In genomic region chr9:97365634-97366033, GRCh38 we compare ENCODE assay signal across 22 cellular contexts.
"Had no signal": no experiment of that assay in that cellular context is flagged by ENCODE, and none has a peak within 500 bp of the region (broad histone marks: within the 10 kb centered on the region; RNA-seq: fewer than 3 reads in every experiment).

No MANE protein-coding gene starts in this region.

- H3K27ac Mint-ChIP-seq: activated CD8-positive, alpha-beta T cell treated with anti-CD3 and anti-CD28 coated beads for 36 hours; activated naive CD4-positive, alpha-beta T cell treated with anti-CD3 and anti-CD28 coated beads, Interleukin-2, amount 50 U/mL, for 24 hours; memory B cell; naive thymus-derived CD4-positive, alpha-beta T cell; stimulated activated effector memory CD8-positive, alpha-beta T cell treated with anti-CD3 and anti-CD28 coated beads, Interleukin-12 subunit alpha, Interleukin-12 subunit beta, amount 100 ng/mL, for 72 hours; WTC11 had no signal

- H3K4me3 ChIP-seq: adrenal gland, cardiac muscle cell, esophagus squamous epithelium, left lung, mucosa of descending colon, pancreas, thoracic aorta had no signal

- DNase-seq: activated CD4-positive, alpha-beta T cell treated with anti-CD3 and anti-CD28 coated beads for 4 hours; activated CD8-positive, alpha-beta T cell treated with anti-CD3 and anti-CD28 coated beads for 36 hours; activated effector memory CD4-positive, alpha-beta T cell treated with anti-CD3 and anti-CD28 coated beads, Interleukin-2, amount 50 U/mL, for 16 hours; activated T-cell treated with anti-CD3 and anti-CD28 coated beads, Interleukin-2, amount 50 U/mL, for 4 hours; adrenal gland; esophagus squamous epithelium; hippocampal formation; kidney; mucosa of descending colon; naive thymus-derived CD4-positive, alpha-beta T cell; pancreas; stimulated activated CD4-positive, alpha-beta T cell treated with anti-CD3 and anti-CD28 coated beads, Interleukin-12 subunit alpha, Interleukin-12 subunit beta, amount 100 ng/mL, for 4 hours; stimulated activated CD4-positive, alpha-beta T cell treated with anti-CD3 and anti-CD28 coated beads, Interleukin-2, amount 100 ng/mL, for 24 hours; T-helper 9 cell had no signal

- H3K9me3 ChIP-seq: adrenal gland, esophagus squamous epithelium, mucosa of descending colon, pancreas had no signal

- H3K4me1 ChIP-seq: adrenal gland, esophagus squamous epithelium, left lung, pancreas had no signal

- FAIRE-seq: colon, kidney, pancreas had no signal

- ATAC-seq: activated CD8-positive, alpha-beta T cell treated with anti-CD3 and anti-CD28 coated beads for 36 hours; activated T-cell treated with anti-CD3 and anti-CD28 coated beads, Interleukin-2, amount 50 U/mL, for 4 hours; left lung; naive thymus-derived CD4-positive, alpha-beta T cell; pancreas; stimulated activated effector memory CD8-positive, alpha-beta T cell treated with anti-CD3 and anti-CD28 coated beads, Interleukin-12 subunit alpha, Interleukin-12 subunit beta, amount 100 ng/mL, for 72 hours; WTC11 had no signal

- H3K27me3 ChIP-seq: adrenal gland, cardiac muscle cell, esophagus squamous epithelium, left lung, pancreas had no signal

- H3K36me3 ChIP-seq: adrenal gland, cardiac muscle cell, pancreas had no signal

- H3K27me3 Mint-ChIP-seq: activated CD8-positive, alpha-beta T cell treated with anti-CD3 and anti-CD28 coated beads for 36 hours; activated naive CD4-positive, alpha-beta T cell treated with anti-CD3 and anti-CD28 coated beads, Interleukin-2, amount 50 U/mL, for 24 hours; memory B cell; naive thymus-derived CD4-positive, alpha-beta T cell had no signal

- H3K4me3 Mint-ChIP-seq: activated CD8-positive, alpha-beta T cell treated with anti-CD3 and anti-CD28 coated beads for 36 hours; activated naive CD4-positive, alpha-beta T cell treated with anti-CD3 and anti-CD28 coated beads, Interleukin-2, amount 50 U/mL, for 24 hours; activated T-cell treated with anti-CD3 and anti-CD28 coated beads, Interleukin-2, amount 50 U/mL, for 4 hours; memory B cell; naive thymus-derived CD4-positive, alpha-beta T cell; stimulated activated effector memory CD8-positive, alpha-beta T cell treated with anti-CD3 and anti-CD28 coated beads, Interleukin-12 subunit alpha, Interleukin-12 subunit beta, amount 100 ng/mL, for 72 hours; WTC11 had no signal

- H3K4me1 Mint-ChIP-seq: activated naive CD4-positive, alpha-beta T cell treated with anti-CD3 and anti-CD28 coated beads, Interleukin-2, amount 50 U/mL, for 24 hours had no signal

- H3K36me3 Mint-ChIP-seq: stimulated activated effector memory CD8-positive, alpha-beta T cell treated with anti-CD3 and anti-CD28 coated beads, Interleukin-12 subunit alpha, Interleukin-12 subunit beta, amount 100 ng/mL, for 72 hours had no signal

- H3K27ac ChIP-seq: adrenal gland, cardiac muscle cell, esophagus squamous epithelium, left lung, pancreas, thoracic aorta had no signal
